ENCODE assay signal across 8 cellular contexts in genomic region chr7:7257899-7258692, GRCh38.
DNase-seq lines count a peak whose midpoint lies in the region; ATAC-seq and TF ChIP-seq lines count a peak whose summit lies in the region.

No MANE protein-coding gene starts in this region.

- peaks cover 35% of the 10 kb centered on the region for H3K36me3 Mint-ChIP-seq in type B pancreatic cell

- H3K27ac ChIP-seq in IMR-90 (ENCODE audit: insufficient read depth, low read length) (no peak overlapping the region), esophagus muscularis mucosa (replicated peaks in 1 of 4) (no peak overlapping the region)

- CTCF ChIA-PET in IMR-90 (lab: Yijun Ruan, JAX), result interaction anchor here (0.6 kb wide), 1 partner anchor 932 kb away, joined by 10 read pairs; no protein-coding TSS in a partner anchor

- H2AK9ac ChIP-seq in IMR-90 (replicated peaks; ENCODE audit: low read depth, low read length, poor library complexity), result no peak overlapping the region

- H4K8ac ChIP-seq in IMR-90 (ENCODE audit: low read depth in 2 of 2, low read length in 2 of 2), result no peak overlapping the region

- POLR2A ChIA-PET in IMR-90 (lab: Charles Lee; ENCODE audit: unreplicated experiment), result interaction anchor here (0.6 kb wide), 1 partner anchor 9 kb away, joined by 3 read pairs; no protein-coding TSS in a partner anchor

- no peaks in the 10 kb centered on the region for H3K9me3 ChIP-seq in IMR-90 (ENCODE audit: control insufficient read depth, insufficient read depth, low read length)
- peaks cover 0 to 15% (median 2%) of the 10 kb centered on the region in 4 donors for H3K9me3 ChIP-seq in esophagus muscularis mucosa

- H2BK15ac ChIP-seq in IMR-90 (ENCODE audit: low read depth, low read length), result no peak overlapping the region

- no peak overlapping the region for H4K5ac ChIP-seq in IMR-90 (ENCODE audit: low read depth, low read length)

- no peak overlapping the region for H3K4me3 Mint-ChIP-seq in type B pancreatic cell

- BruUV-seq in IMR-90 (replicated peaks; lab: Mats Ljungman, UMichigan), result no TSS peak

- no peaks in the 10 kb centered on the region for H3K27me3 Mint-ChIP-seq in type B pancreatic cell

- no peak overlapping the region for H3K27ac Mint-ChIP-seq in type B pancreatic cell

- ATAC-seq in GM21515 (IDR thresholded peaks at IDR 0.05; ENCODE audit: unreplicated experiment) (peak; percentile 88), IMR-90 (ENCODE audit: low read depth) (peak; percentile 21)

- no peak overlapping the region for H3K14ac ChIP-seq in IMR-90 (replicated peaks; ENCODE audit: low read depth, low read length)

- no peaks in the 10 kb centered on the region for H4K20me1 ChIP-seq in IMR-90 (ENCODE audit: insufficient read depth, low read length)

- no peak overlapping the region for H3K4me2 ChIP-seq in IMR-90 (ENCODE audit: low read depth, low read length)

- in situ Hi-C loops in GM13977 (cut with MboI; ENCODE audit: low pct_unique_long_range_greater_than_20kb, low sequenced_read_pairs, unreplicated experiment) (loop anchor here (10.0 kb wide), 1 partner anchor 307 kb away; the partner anchor contains the start of gene MIOS), IMR-90 (cut with MboI; ENCODE audit: low sequenced_read_pairs) (no loop called here)

- no peak overlapping the region for H3K9ac ChIP-seq in IMR-90 (ENCODE audit: low read depth, low read length)

- H3K4me1 ChIP-seq in IMR-90 (ENCODE audit: control insufficient read depth, insufficient read depth, low read length), result no peaks in the 10 kb centered on the region
- H3K4me1 ChIP-seq in esophagus muscularis mucosa, result peaks cover 0 to 6% (median 3%) of the 10 kb centered on the region in 4 donors

- TF ChIP-seq POLR2A in IMR-90 (IDR thresholded peaks at IDR 0.05; ENCODE audit: low read depth, low read length) (no peak), esophagus muscularis mucosa (IDR thresholded peaks at IDR 0.05; ENCODE audit: low read depth) (no peak), lower leg skin (IDR thresholded peaks at IDR 0.05) (no peak)

- TF ChIP-seq EP300 in esophagus muscularis mucosa (IDR thresholded peaks at IDR 0.05), result no peak

- H2AK5ac ChIP-seq in IMR-90 (ENCODE audit: low read depth, low read length), result no peak overlapping the region

- dilution Hi-C loops in IMR-90 (cut with HindIII; ENCODE audit: low sequenced_read_pairs, unreplicated experiment), result no loop called here

- peaks cover 7% of the 10 kb centered on the region for H3K4me1 Mint-ChIP-seq in type B pancreatic cell (ENCODE audit: unreplicated experiment)

- no peak overlapping the region for H2BK5ac ChIP-seq in IMR-90 (ENCODE audit: low read depth, low read length, poor library complexity, severe bottlenecking)

- H3K79me1 ChIP-seq in IMR-90 (ENCODE audit: low read depth in 1 of 2, low read length in 2 of 2), result no peaks in the 10 kb centered on the region

- no peak overlapping the region for H3K23ac ChIP-seq in IMR-90 (ENCODE audit: low read depth, low read length)

- no peak for TF ChIP-seq CTCF in GM13977 (IDR thresholded peaks at IDR 0.05; ENCODE audit: extremely low read depth, insufficient read depth, missing control alignments)
- TF ChIP-seq CTCF in IMR-90 (conservative IDR thresholded peaks at IDR 0.05; ENCODE audit: low read depth, low read length), result no peak
- TF ChIP-seq CTCF in esophagus muscularis mucosa (IDR thresholded peaks at IDR 0.05), result no peak
- TF ChIP-seq CTCF in type B pancreatic cell (conservative IDR thresholded peaks at IDR 0.05), result no peak
- TF ChIP-seq CTCF in lower leg skin (IDR thresholded peaks at IDR 0.05), result no peak

- H4K91ac ChIP-seq in IMR-90 (ENCODE audit: insufficient read depth, low read depth, low read length), result no peak overlapping the region

- H3K4me3 ChIP-seq in IMR-90 (ENCODE audit: insufficient read depth, low read depth, low read length) (no peak overlapping the region), esophagus muscularis mucosa (no peak overlapping the region), lower leg skin (ENCODE audit: low read depth, poor library complexity, severe bottlenecking) (no peak overlapping the region)

- intact Hi-C loops in IMR-90 (cut with micrococcal nuclease), result no loop called here
- intact Hi-C loops in esophagus muscularis mucosa (cut with DNase I), result no loop called here
- intact Hi-C loops in lower leg skin (cut with DNase I; ENCODE audit: low total_unique reads), result no loop called here

- WGBS in IMR-90 (ENCODE audit: extremely low coverage in 2 of 2, insufficient read length in 1 of 2), 2 experiments, result 100% methylated on average over 1 of the region's 7 CpGs; no CpG with 5 or more reads in 1 of the 2 experiments
- 83% methylated on average over 7 of the region's 7 CpGs for WGBS in esophagus muscularis mucosa
- 78% methylated on average over 7 of the region's 7 CpGs for WGBS in lower leg skin, 2 donors

- no peak for TF ChIP-seq RAD21 in IMR-90 (IDR thresholded peaks at IDR 0.05; ENCODE audit: low read length)

- DNase-seq in GM13977 (ENCODE audit: low spot score) (peak; percentile 62), IMR-90 (peak; percentile 5), esophagus muscularis mucosa (ENCODE audit: extremely low spot score) (peak; percentile 57), RPMI8226 (no peak), NCI-H446 treated with DMSO at 0.1 percent for 48 hours (lab: John Stamatoyannopoulos, UW) (no peak), type B pancreatic cell (ENCODE audit: extremely low spot score, unreplicated experiment) (no peak), lower leg skin (ENCODE audit: low spot score in 2 of 2) (no peak)

- H3K18ac ChIP-seq in IMR-90 (ENCODE audit: low read depth, low read length), result no peak overlapping the region

- peaks cover 13% of the 10 kb centered on the region for H3K9me3 Mint-ChIP-seq in type B pancreatic cell

- H3K36me3 ChIP-seq in IMR-90 (ENCODE audit: control insufficient read depth, insufficient read depth, low read length), result no peaks in the 10 kb centered on the region
- H3K36me3 ChIP-seq in esophagus muscularis mucosa, result no peaks in the 10 kb centered on the region

- no peak overlapping the region for H2AFZ ChIP-seq in IMR-90 (replicated peaks; ENCODE audit: low read length, poor library complexity)

- H3K4ac ChIP-seq in IMR-90 (ENCODE audit: low read depth, low read length), result no peak overlapping the region

- no peaks in the 10 kb centered on the region for H3K9me1 ChIP-seq in IMR-90 (ENCODE audit: insufficient read depth, low read length)

- H2BK20ac ChIP-seq in IMR-90 (ENCODE audit: low read depth, low read length), result no peak overlapping the region

- no peak overlapping the region for H2BK120ac ChIP-seq in IMR-90 (ENCODE audit: low read depth, low read length)

- no peaks in the 10 kb centered on the region for H3K27me3 ChIP-seq in IMR-90 (ENCODE audit: control insufficient read depth, insufficient read depth, low read length)
- H3K27me3 ChIP-seq in esophagus muscularis mucosa, result no peaks in the 10 kb centered on the region

- H3K56ac ChIP-seq in IMR-90 (ENCODE audit: extremely low read depth, insufficient read depth, low read length), result no peak overlapping the region

TF ChIP-seq in IMR-90, 13 proteins besides CTCF, POLR2A, EP300 and RAD21:
- no peak for TF ChIP-seq MAZ (IDR thresholded peaks at IDR 0.05; ENCODE audit: borderline replicate concordance, low read depth, low read length)
- no peak for TF ChIP-seq SMC3 (IDR thresholded peaks at IDR 0.05; ENCODE audit: low read depth, low read length)
- TF ChIP-seq CEBPB (IDR thresholded peaks at IDR 0.05; ENCODE audit: low read depth, low read length), result no peak
- TF ChIP-seq USF2 (IDR thresholded peaks at IDR 0.05; ENCODE audit: low read depth, low read length), result no peak
- no peak for TF ChIP-seq CHD1 (IDR thresholded peaks at IDR 0.05; ENCODE audit: low read depth, low read length)
- no peak for TF ChIP-seq BHLHE40 (IDR thresholded peaks at IDR 0.05; ENCODE audit: low read depth, low read length)
- TF ChIP-seq MXI1 (IDR thresholded peaks at IDR 0.05; ENCODE audit: borderline replicate concordance, low read depth, low read length), result no peak
- no peak for TF ChIP-seq RFX5 (IDR thresholded peaks at IDR 0.05; ENCODE audit: low read depth, low read length)
- TF ChIP-seq ELK1 (IDR thresholded peaks at IDR 0.05; ENCODE audit: borderline replicate concordance, low read depth, low read length), result no peak
- TF ChIP-seq FOS (IDR thresholded peaks at IDR 0.05; ENCODE audit: low read depth, low read length), result no peak
- TF ChIP-seq MAFK (IDR thresholded peaks at IDR 0.05; ENCODE audit: low read depth, low read length), result no peak
- TF ChIP-seq RCOR1 (IDR thresholded peaks at IDR 0.05; ENCODE audit: insufficient replicate concordance, low read length), result no peak

Comparison
In these comparisons a context has a peak if more than half of its experiments do, and no peak if none do; other contexts are left out.
1. DNase-seq: peak in GM13977 (single experiment), IMR-90 (single experiment) and esophagus muscularis mucosa (single experiment); none in RPMI8226 (single experiment), NCI-H446 treated with DMSO at 0.1 percent for 48 hours (single experiment), type B pancreatic cell (single experiment) and lower leg skin (0 of 2).